In genomic region chr12:62933871-62934798, GRCh38 we compare ENCODE assay signal across 8 cellular contexts. TPM values are rescaled to one million over a fixed set of nuclear protein-coding genes. Genes with fewer than 3 reads are reported as not detected.
A peak's percentile ranks its signal among the peaks of the same experiment; 100 is the strongest.
DNase-seq lines count a peak whose midpoint lies in the region; ATAC-seq and TF ChIP-seq lines count a peak whose summit lies in the region.

No MANE protein-coding gene starts in this region.

- POLR2A ChIA-PET in AG04450 (lab: Yijun Ruan, JAX): interaction anchor here (0.7 kb wide), 1 partner anchor 67 kb away, joined by 3 read pairs; no protein-coding TSS in a partner anchor

- H3K9me3 ChIP-seq in AG04450 (ENCODE audit: control insufficient read depth, insufficient read depth, low read length) (no peaks in the 10 kb centered on the region; the same call in 1 of the 2 replicates), adrenal gland (replicated peaks in 1 of 3) (no peaks in the 10 kb centered on the region), right atrium auricular region (no peaks in the 10 kb centered on the region), prostate gland (no peaks in the 10 kb centered on the region)

- H3K36me3 ChIP-seq in adrenal gland (replicated peaks in 1 of 2) (no peaks in the 10 kb centered on the region), right atrium auricular region (no peaks in the 10 kb centered on the region), prostate gland (no peaks in the 10 kb centered on the region)

- peak overlapping the region; percentile 65 for H3K4me3 ChIP-seq in AG04450 (ENCODE audit: low read depth, low read length)
- peak overlapping the region; percentile 61 to 92 (median 87) for H3K4me3 ChIP-seq in adrenal gland
- peak overlapping the region; percentile 57 to 72 for H3K4me3 ChIP-seq in right atrium auricular region
- peak overlapping the region; percentile 75 to 88 for H3K4me3 ChIP-seq in prostate gland

- intact Hi-C loops in adrenal gland (cut with DNase I): loop anchor here in 1 of 2 donors (10.0 kb wide), 1 partner anchor 119 kb away; no protein-coding TSS in a partner anchor
- intact Hi-C loops in prostate gland (cut with DNase I): no loop called here

- no peak overlapping the region for H3K27ac ChIP-seq in AG04450 (ENCODE audit: low read depth, low read length)
- H3K27ac ChIP-seq in adrenal gland: peak overlapping the region in 2 of 5 donors; percentile 29 to 47
- peak overlapping the region; percentile 50 to 67 for H3K27ac ChIP-seq in right atrium auricular region
- peak overlapping the region; percentile 81 to 90 for H3K27ac ChIP-seq in prostate gland

- ATAC-seq in HG02759 (IDR thresholded peaks at IDR 0.05; ENCODE audit: unreplicated experiment): peak; percentile 51

- TF ChIP-seq POLR2A in adrenal gland (IDR thresholded peaks at IDR 0.05): no peak
- no peak for TF ChIP-seq POLR2A in prostate gland (IDR thresholded peaks at IDR 0.05)

- H3K4me1 ChIP-seq in adrenal gland (replicated peaks in 1 of 2) (peaks cover 7 to 12% of the 10 kb centered on the region in 2 donors), right atrium auricular region (peaks cover 0 to 14% of the 10 kb centered on the region in 2 donors), prostate gland (replicated peaks) (no peaks in the 10 kb centered on the region)

- TF ChIP-seq CTCF in AG04450 (IDR thresholded peaks at IDR 0.05; ENCODE audit: low read depth, low read length) (no peak), GM10266 (IDR thresholded peaks at IDR 0.05; ENCODE audit: control insufficient read depth, insufficient read depth, low read depth, missing control alignments) (peak; percentile 11), adrenal gland (IDR thresholded peaks at IDR 0.05) (no peak), right atrium auricular region (IDR thresholded peaks at IDR 0.05) (no peak), prostate gland (IDR thresholded peaks at IDR 0.05) (no peak)

- CTCF ChIA-PET in AG04450 (lab: Charles Lee): interaction anchor here (1.3 to 2.2 kb wide), 5 partner anchors 12 to 135 kb away, joined by 3 to 11 read pairs (median 5); no protein-coding TSS in a partner anchor

- 0 to 1% (median 1%) methylated on average over 33 to 65 of the region's 65 CpGs for WGBS in adrenal gland, 4 donors
- WGBS in prostate gland: 2% methylated on average over 59 of the region's 65 CpGs

- DNase-seq in AG04450 (ENCODE audit: low read depth, low spot score): no peak
- DNase-seq in GM10266 (ENCODE audit: extremely low spot score): peak; percentile 51
- DNase-seq in NCI-H2227 (lab: John Stamatoyannopoulos, UW; ENCODE audit: unreplicated experiment): peak; percentile 69
- DNase-seq in adrenal gland: peak in 6 of 7 donors; percentile 16 to 43 (median 28)
- peak; percentile 63 for DNase-seq in right atrium auricular region (ENCODE audit: low spot score)
- peak; percentile 19 for DNase-seq in prostate gland (ENCODE audit: low spot score)
- no peak for DNase-seq in effector CD8-positive, alpha-beta T cell (lab: John Stamatoyannopoulos, UW)

- H3K27me3 ChIP-seq in AG04450 (ENCODE audit: control insufficient read depth, insufficient read depth, low read length) (peaks cover 22% of the 10 kb centered on the region), adrenal gland (no peaks in the 10 kb centered on the region), right atrium auricular region (no peaks in the 10 kb centered on the region), prostate gland (replicated peaks; ENCODE audit: insufficient read depth) (no peaks in the 10 kb centered on the region)

RNA-seq across cellular contexts. Expression of gene PPM1H, which starts 0.8 kb away (rescaled TPM):
- 0.12 and 0.19 TPM in 2 replicates for polyA plus RNA-seq in AG04450 (2011; rRNA removed)
- 0.18 and 0.43 TPM in 2 replicates for polyA minus RNA-seq in AG04450 (2011; rRNA and poly(A)+ RNA removed)
- 1 to 10 TPM; 1.9 to 5.5 (median 3.1) TPM for total RNA-seq in adrenal gland
- polyA plus RNA-seq in adrenal gland: 1 to 10 TPM in 1 of 3 donors, under 1 TPM in 2; 0.81 to 1.8 (median 0.97) TPM
- total RNA-seq in right atrium auricular region: 1 to 10 TPM; 3.1 to 5.0 TPM
- total RNA-seq in prostate gland: 10 to 100 TPM; 27.0 to 46.9 TPM

Comparison
In these comparisons a context has a peak if more than half of its experiments do, and no peak if none do; other contexts are left out.
1. DNase-seq: peak in GM10266 (single experiment), NCI-H2227 (single experiment), adrenal gland (6 of 7), right atrium auricular region (single experiment) and prostate gland (single experiment); none in AG04450 (single experiment) and effector CD8-positive, alpha-beta T cell (single experiment).
2. RNA of gene PPM1H, which starts 0.8 kb away (total RNA-seq): 27.0 to 46.9 TPM in prostate gland; 3.1 to 5.0 TPM in right atrium auricular region and 1.9 to 5.5 TPM in adrenal gland; every median in the first group is over 4 times any median in the second.
3. Peak in every context shown above with its lines, with median percentiles within 50 percentile points of each other: H3K4me3 ChIP-seq.